In genomic region chr6:3438190-3439167, GRCh38 we compare ENCODE assay signal across 9 cellular contexts. TPM values are rescaled to one million over a fixed set of nuclear protein-coding genes. Genes with fewer than 3 reads are reported as not detected.
DNase-seq lines count a peak whose midpoint lies in the region; ATAC-seq, FAIRE-seq and TF ChIP-seq lines count a peak whose summit lies in the region.
"Had no signal": no experiment of that assay in that cellular context is flagged by ENCODE, and none has a peak within 500 bp of the region (broad histone marks: within the 10 kb centered on the region; RNA-seq: fewer than 3 reads in every experiment).

No MANE protein-coding gene starts in this region.

- no peaks in the 10 kb centered on the region for H3K36me3 ChIP-seq in muscle layer of colon (ENCODE audit: insufficient read depth, low read length)

- no peak for FAIRE-seq in D721Med (lab: Jason Lieb, UNC)

- POLR2A ChIA-PET in MCF 10A (lab: Yijun Ruan, JAX) = interaction anchor here (0.6 to 1.5 kb wide), 12 partner anchors 9 to 1915 kb away, joined by 3 to 10 read pairs (median 4); no protein-coding TSS in a partner anchor

- DNase-seq in Caki2 (ENCODE audit: low read depth) = peak; percentile 76
- DNase-seq in NCI-H187 treated with DMSO at 0.1 percent for 48 hours (lab: John Stamatoyannopoulos, UW) = peak; percentile 47
- DNase-seq in MCF 10A (ENCODE audit: unreplicated experiment) = peak; percentile 77
- DNase-seq in D721Med (ENCODE audit: insufficient read length, low spot score) = no peak
- no peak for DNase-seq in stimulated activated CD4-positive, alpha-beta T cell treated with anti-CD3 and anti-CD28 coated beads, Interleukin-2, amount 100 ng/mL, for 24 hours
- DNase-seq: activated naive CD8-positive, alpha-beta T cell treated with anti-CD3 and anti-CD28 coated beads for 36 hours had no signal

- ATAC-seq in GM19324 (IDR thresholded peaks at IDR 0.05; ENCODE audit: low FRiP score, unreplicated experiment) (no peak), HG02970 (IDR thresholded peaks at IDR 0.05; ENCODE audit: low FRiP score, unreplicated experiment) (no peak)

- H3K4me1 ChIP-seq in muscle layer of colon (ENCODE audit: insufficient read depth, low read length) = peaks cover 6% of the 10 kb centered on the region

- H3K4me3 ChIP-seq in muscle layer of colon (ENCODE audit: low read depth in 1 of 2, low read length in 2 of 2) = no peak overlapping the region

- no peaks in the 10 kb centered on the region for H3K27me3 Mint-ChIP-seq in MCF 10A (ENCODE audit: insufficient read depth, unreplicated experiment)
- H3K27me3 Mint-ChIP-seq: activated naive CD8-positive, alpha-beta T cell treated with anti-CD3 and anti-CD28 coated beads for 36 hours had no signal

- no peak overlapping the region for H3K27ac Mint-ChIP-seq in MCF 10A (ENCODE audit: low read depth, unreplicated experiment)
- H3K27ac Mint-ChIP-seq: activated naive CD8-positive, alpha-beta T cell treated with anti-CD3 and anti-CD28 coated beads for 36 hours had no signal

- no peaks in the 10 kb centered on the region for H3K27me3 ChIP-seq in muscle layer of colon (ENCODE audit: control insufficient read depth in 1 of 2, insufficient read depth in 2 of 2, low read length in 2 of 2)

- BruUV-seq in MCF 10A (replicated peaks; lab: Mats Ljungman, UMichigan) = no TSS peak

- H3K4me3 Mint-ChIP-seq in MCF 10A (ENCODE audit: unreplicated experiment) = no peak overlapping the region
- H3K4me3 Mint-ChIP-seq: activated naive CD8-positive, alpha-beta T cell treated with anti-CD3 and anti-CD28 coated beads for 36 hours had no signal

- H3K9me3 ChIP-seq in muscle layer of colon (ENCODE audit: low read length) = no peaks in the 10 kb centered on the region

- CTCF ChIA-PET in MCF 10A (lab: Yijun Ruan, JAX) = interaction anchor here (1.0 to 1.2 kb wide), 4 partner anchors 15 to 294 kb away, joined by 3 to 4 read pairs (median 4); no protein-coding TSS in a partner anchor

- peaks cover 6% of the 10 kb centered on the region for H3K36me3 Mint-ChIP-seq in MCF 10A (ENCODE audit: insufficient read depth, unreplicated experiment)
- H3K36me3 Mint-ChIP-seq: activated naive CD8-positive, alpha-beta T cell treated with anti-CD3 and anti-CD28 coated beads for 36 hours had no signal

- intact Hi-C loops in MCF 10A (cut with micrococcal nuclease) = no loop called here

- in situ Hi-C loops in Caki2 (cut with HindIII; ENCODE audit: low pct_unique_long_range_greater_than_20kb, low sequenced_read_pairs) = no loop called here

- no peak overlapping the region for H3K9ac ChIP-seq in muscle layer of colon (ENCODE audit: low read length)

- H3K27ac ChIP-seq in muscle layer of colon (ENCODE audit: low read depth, low read length) = peak overlapping the region; percentile 74

- H3K9me3 Mint-ChIP-seq in MCF 10A (ENCODE audit: unreplicated experiment) = no peaks in the 10 kb centered on the region
- H3K9me3 Mint-ChIP-seq: activated naive CD8-positive, alpha-beta T cell treated with anti-CD3 and anti-CD28 coated beads for 36 hours had no signal

- peaks cover 11% of the 10 kb centered on the region for H3K4me1 Mint-ChIP-seq in MCF 10A (ENCODE audit: insufficient read depth, unreplicated experiment)
- H3K4me1 Mint-ChIP-seq: activated naive CD8-positive, alpha-beta T cell treated with anti-CD3 and anti-CD28 coated beads for 36 hours had no signal

- no peak for TF ChIP-seq CTCF in MCF 10A (IDR thresholded peaks at IDR 0.05; ENCODE audit: unreplicated experiment)
- TF ChIP-seq CTCF in D721Med (IDR thresholded peaks at IDR 0.05; ENCODE audit: insufficient read depth, missing control alignments) = no peak

RNA-seq across cellular contexts. Expression of gene SLC22A23, which starts 18.4 kb away (rescaled TPM):
- 3.6 and 10.1 TPM in 2 replicates for total RNA-seq in Caki2 (2014; rRNA removed; shearing (Covaris generic); ENCODE audit: low replicate concordance)
- 11.5 and 11.9 TPM in 2 replicates for total RNA-seq in MCF 10A (2022)

Comparison
In these comparisons a context has a peak if more than half of its experiments do, and no peak if none do; other contexts are left out.
1. DNase-seq: peak in Caki2 (single experiment), NCI-H187 treated with DMSO at 0.1 percent for 48 hours (single experiment) and MCF 10A (single experiment); none in D721Med (single experiment) and stimulated activated CD4-positive, alpha-beta T cell treated with anti-CD3 and anti-CD28 coated beads, Interleukin-2, amount 100 ng/mL, for 24 hours (0 of 2).